In genomic region chr9:98087420-98088354, GRCh38 we compare ENCODE assay signal across 9 cellular contexts. TPM values are rescaled to one million over a fixed set of nuclear protein-coding genes. Genes with fewer than 3 reads are reported as not detected.
DNase-seq lines count a peak whose midpoint lies in the region; ATAC-seq and TF ChIP-seq lines count a peak whose summit lies in the region.
"Had no signal": no experiment of that assay in that cellular context is flagged by ENCODE, and none has a peak within 500 bp of the region (broad histone marks: within the 10 kb centered on the region; RNA-seq: fewer than 3 reads in every experiment).

No MANE protein-coding gene starts in this region.

- no peaks in the 10 kb centered on the region for H3K79me2 ChIP-seq in mesendoderm (ENCODE audit: control insufficient read depth, insufficient read depth, low read length)

- H3K4ac ChIP-seq in mesendoderm (ENCODE audit: low read depth, low read length) = no peak overlapping the region

- H3K23ac ChIP-seq in mesendoderm (ENCODE audit: low read length) = no peak overlapping the region

- DNase-seq in activated naive CD4-positive, alpha-beta T cell treated with anti-CD3 and anti-CD28 coated beads, Interleukin-2, amount 10 ng/mL, durations not matched to agents 7 days and 5 days = peak; percentile 35
- no peak for DNase-seq in activated naive CD4-positive, alpha-beta T cell treated with Interleukin-2 at 50 U/mL for 16 hours
- no peak for DNase-seq in dorsolateral prefrontal cortex
- DNase-seq in mesendoderm = peak; percentile 81
- peak; percentile 68 for DNase-seq in ureter (ENCODE audit: low spot score)
- no peak for DNase-seq in NCI-H1417 treated with DMSO at 0.1 percent for 48 hours (lab: John Stamatoyannopoulos, UW)
- DNase-seq in NCI-H146 treated with DMSO at 0.1 percent for 48 hours (lab: John Stamatoyannopoulos, UW; ENCODE audit: unreplicated experiment) = no peak
- DNase-seq: NCI-H2107 had no signal

- H4K5ac ChIP-seq in mesendoderm (ENCODE audit: low read length) = no peak overlapping the region

- H3K9me3 Mint-ChIP-seq in activated naive CD4-positive, alpha-beta T cell treated with anti-CD3 and anti-CD28 coated beads, Interleukin-2, amount 10 ng/mL, durations not matched to agents 7 days and 5 days = no peaks in the 10 kb centered on the region

- H3K4me3 ChIP-seq in dorsolateral prefrontal cortex = peak overlapping the region in 49 of 59 donors; percentile 3 to 57 (median 38)
- H3K4me3 ChIP-seq in mesendoderm (ENCODE audit: low read length) = no peak overlapping the region

- peak overlapping the region; percentile 45 for H3K9ac ChIP-seq in mesendoderm (ENCODE audit: low read length)

- no peaks in the 10 kb centered on the region for H3K79me1 ChIP-seq in mesendoderm (ENCODE audit: low read length)

- H2BK120ac ChIP-seq in mesendoderm (ENCODE audit: low read depth, low read length) = no peak overlapping the region

- peak overlapping the region; percentile 79 for H3K56ac ChIP-seq in mesendoderm (ENCODE audit: low read length)

- H3K36me3 Mint-ChIP-seq in activated naive CD4-positive, alpha-beta T cell treated with anti-CD3 and anti-CD28 coated beads, Interleukin-2, amount 10 ng/mL, durations not matched to agents 7 days and 5 days = peaks cover 55% of the 10 kb centered on the region

- no peak overlapping the region for H2BK15ac ChIP-seq in mesendoderm (replicated peaks; ENCODE audit: low read depth)

- no peak overlapping the region for H3K27ac Mint-ChIP-seq in activated naive CD4-positive, alpha-beta T cell treated with anti-CD3 and anti-CD28 coated beads, Interleukin-2, amount 10 ng/mL, durations not matched to agents 7 days and 5 days

- H3K36me3 ChIP-seq in mesendoderm (ENCODE audit: control insufficient read depth, insufficient read depth, low read length) = no peaks in the 10 kb centered on the region

- CTCF ChIA-PET in activated naive CD4-positive, alpha-beta T cell treated with anti-CD3 and anti-CD28 coated beads, Interleukin-2, amount 10 ng/mL, durations not matched to agents 7 days and 5 days (lab: Charles Lee) = interaction anchor here (1.0 kb wide), 1 partner anchor 106 kb away, joined by 3 read pairs; no protein-coding TSS in a partner anchor

- no peaks in the 10 kb centered on the region for H3K27me3 Mint-ChIP-seq in activated naive CD4-positive, alpha-beta T cell treated with anti-CD3 and anti-CD28 coated beads, Interleukin-2, amount 10 ng/mL, durations not matched to agents 7 days and 5 days

- no peak overlapping the region for H3K4me3 Mint-ChIP-seq in activated naive CD4-positive, alpha-beta T cell treated with anti-CD3 and anti-CD28 coated beads, Interleukin-2, amount 10 ng/mL, durations not matched to agents 7 days and 5 days

- H3K18ac ChIP-seq in mesendoderm (ENCODE audit: low read length) = no peak overlapping the region

- ATAC-seq in HG03520 (IDR thresholded peaks at IDR 0.05; ENCODE audit: unreplicated experiment) = no peak

- peak overlapping the region; percentile 49 for H3K4me2 ChIP-seq in mesendoderm (ENCODE audit: low read length)

- H2AK5ac ChIP-seq in mesendoderm (ENCODE audit: low read length) = no peak overlapping the region

- H3K4me1 Mint-ChIP-seq in activated naive CD4-positive, alpha-beta T cell treated with anti-CD3 and anti-CD28 coated beads, Interleukin-2, amount 10 ng/mL, durations not matched to agents 7 days and 5 days = peaks cover 37% of the 10 kb centered on the region

- H3K27ac ChIP-seq in dorsolateral prefrontal cortex = peak overlapping the region in 25 of 59 donors; percentile 1 to 72 (median 49)
- no peak overlapping the region for H3K27ac ChIP-seq in mesendoderm (ENCODE audit: low read depth, low read length)

- TF ChIP-seq CTCF in dorsolateral prefrontal cortex (IDR thresholded peaks at IDR 0.05 in 54 of 56, conservative IDR thresholded peaks at IDR 0.05 in 2 of 56; ENCODE audit: low read depth in 1 of 56, partially characterized antibody in 56 of 56) = no peak

- no peak overlapping the region for H4K8ac ChIP-seq in mesendoderm (ENCODE audit: low read depth, low read length)

- WGBS in mesendoderm (ENCODE audit: extremely low coverage, insufficient coverage, low lambda C conversion rate) = no CpG with 5 or more reads among the region's 92 CpGs

- no peak overlapping the region for H2BK5ac ChIP-seq in mesendoderm (ENCODE audit: low read length)

- peaks cover 2% of the 10 kb centered on the region for H3K4me1 ChIP-seq in mesendoderm (ENCODE audit: control insufficient read depth, low read depth, low read length)

- intact Hi-C loops in dorsolateral prefrontal cortex (cut with DNase I) = no loop called here

- no peaks in the 10 kb centered on the region for H3K27me3 ChIP-seq in dorsolateral prefrontal cortex
- H3K27me3 ChIP-seq in mesendoderm (ENCODE audit: insufficient read depth, low read length, poor library complexity) = no peaks in the 10 kb centered on the region

RNA-seq across cellular contexts. Expression of gene NANS, which starts 31.2 kb away (rescaled TPM):
- total RNA-seq in dorsolateral prefrontal cortex (10 to 100 TPM; 13.8 to 40.0 (median 23.9) TPM), ureter (43.7 TPM)
- 82.6 TPM for polyA plus RNA-seq in mesendoderm (2013, experiment 1 of 2)
- polyA plus RNA-seq in mesendoderm (2013, experiment 2 of 2) = 83.9 TPM

RNA-seq across cellular contexts. Expression of gene TRIM14, which starts 31.3 kb away (rescaled TPM):
- 10 to 100 TPM in 114 of 120 experiments, 1 to 10 TPM in 6; 8.3 to 26.7 (median 14.6) TPM for total RNA-seq in dorsolateral prefrontal cortex
- polyA plus RNA-seq in mesendoderm (2013, experiment 1 of 2) = 7.3 TPM
- polyA plus RNA-seq in mesendoderm (2013, experiment 2 of 2) = 7.3 TPM
- 66.9 TPM for total RNA-seq in ureter

Comparison
In these comparisons a context has a peak if more than half of its experiments do, and no peak if none do; other contexts are left out.
1. DNase-seq: peak in activated naive CD4-positive, alpha-beta T cell treated with anti-CD3 and anti-CD28 coated beads, Interleukin-2, amount 10 ng/mL, durations not matched to agents 7 days and 5 days (single experiment), mesendoderm (single experiment) and ureter (single experiment); none in activated naive CD4-positive, alpha-beta T cell treated with Interleukin-2 at 50 U/mL for 16 hours (single experiment), dorsolateral prefrontal cortex (0 of 10), NCI-H1417 treated with DMSO at 0.1 percent for 48 hours (single experiment) and NCI-H146 treated with DMSO at 0.1 percent for 48 hours (single experiment).